In the genomic region with DNA sequence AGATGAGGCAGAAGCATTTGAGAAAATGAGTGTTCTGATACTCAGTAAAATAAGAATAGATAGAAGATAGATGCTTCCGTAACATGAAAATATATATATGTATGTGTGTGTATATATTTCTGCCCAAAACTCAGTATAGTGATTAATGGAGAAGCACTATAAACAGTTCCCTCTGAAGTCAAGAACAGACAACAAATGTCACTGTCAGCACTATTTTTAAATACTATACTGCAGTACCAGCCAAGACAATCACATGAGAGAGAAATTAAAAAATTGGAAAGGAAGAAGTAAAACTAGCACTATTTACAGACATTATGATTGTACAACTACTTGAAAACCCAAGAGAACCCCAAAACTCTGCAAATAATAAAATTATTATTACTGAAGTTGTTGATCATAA, we compare ENCODE assay signal across 3 cellular contexts.
TF ChIP-seq lines count a peak whose summit lies in the region.

No MANE protein-coding gene starts in this region.

TF ChIP-seq in A549, 52 proteins besides CTCF, POLR2A, EP300 and RAD21:
- peak; percentile 29 for TF ChIP-seq MAFK (IDR thresholded peaks at IDR 0.05; ENCODE audit: partially characterized antibody)

TF ChIP-seq in K562, 482 proteins besides CTCF, POLR2A, EP300 and RAD21:
- peak; percentile 43; the same call in 1 of the 2 replicates for TF ChIP-seq ZNF316 (IDR thresholded peaks at IDR 0.05)
- TF ChIP-seq C11orf30 (IDR thresholded peaks at IDR 0.05; ENCODE audit: low read depth): 0 out of 2 replicates have a peak, but pooled peaks have one; percentile 6

TF ChIP-seq in HepG2, 621 proteins besides CTCF, POLR2A, EP300 and RAD21:
- TF ChIP-seq MAFF (IDR thresholded peaks at IDR 0.05; ENCODE audit: low read depth, low read length): peak; percentile 37; the same call in 1 of the 2 replicates
